11 cellular contexts compared by ENCODE assay signal in the genomic region with DNA sequence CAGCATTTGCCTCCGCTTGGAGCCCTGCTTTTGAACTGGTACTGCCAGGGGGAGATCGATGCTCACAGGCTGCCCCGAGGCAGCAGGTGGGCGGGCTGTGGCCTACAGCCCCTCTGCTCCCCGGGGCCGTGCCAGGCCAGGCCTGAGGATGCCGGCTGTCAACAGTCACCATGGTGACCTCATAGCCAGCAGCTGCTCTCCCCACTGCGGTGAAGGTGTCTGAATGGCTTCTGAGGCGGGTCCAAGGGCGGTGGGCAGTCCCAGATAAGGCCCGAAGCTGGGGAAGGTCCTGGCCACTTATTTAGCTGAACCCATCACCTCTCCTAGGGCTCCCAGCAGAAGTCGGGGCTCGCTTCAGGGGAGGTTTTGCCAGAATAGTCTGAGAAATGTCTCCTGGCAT.
A peak's percentile ranks its signal among the peaks of the same experiment; 100 is the strongest.
DNase-seq lines count a peak whose midpoint lies in the region; ATAC-seq and TF ChIP-seq lines count a peak whose summit lies in the region.
"Had no signal": no experiment of that assay in that cellular context is flagged by ENCODE, and none has a peak within 500 bp of the region (broad histone marks: within the 10 kb centered on the region; RNA-seq: fewer than 3 reads in every experiment).

No MANE protein-coding gene starts in this region.

- ATAC-seq in GM18909 (IDR thresholded peaks at IDR 0.05; ENCODE audit: poor library complexity, unreplicated experiment) (no peak), GM18498 (IDR thresholded peaks at IDR 0.05; ENCODE audit: unreplicated experiment) (no peak)

- H3K9me3 Mint-ChIP-seq in brain = no peaks in the 10 kb centered on the region
- H3K9me3 Mint-ChIP-seq: central memory CD8-positive, alpha-beta T cell had no signal

- H3K36me3 Mint-ChIP-seq in brain = no peaks in the 10 kb centered on the region

- no peak overlapping the region for H3K4me3 Mint-ChIP-seq in brain
- H3K4me3 Mint-ChIP-seq: central memory CD8-positive, alpha-beta T cell had no signal

- peak overlapping the region; percentile 87 to 99 (median 92) for H3K27ac Mint-ChIP-seq in brain

- no peak for TF ChIP-seq CTCF in brain (conservative IDR thresholded peaks at IDR 0.05)

- DNase-seq in DMS79 treated with DMSO at 0.1 percent for 48 hours (lab: John Stamatoyannopoulos, UW) (peak; percentile 23), NCI-H146 treated with DMSO at 0.1 percent for 48 hours (lab: John Stamatoyannopoulos, UW; ENCODE audit: unreplicated experiment) (peak; percentile 61), retina (peak; percentile 82), NCI-H526 treated with DMSO at 0.1 percent for 48 hours (lab: John Stamatoyannopoulos, UW) (no peak)
- DNase-seq: left cardiac atrium, SIG-M5, upper lobe of right lung had no signal

- peaks cover 4% of the 10 kb centered on the region for H3K27me3 Mint-ChIP-seq in brain
- H3K27me3 Mint-ChIP-seq: central memory CD8-positive, alpha-beta T cell had no signal

- peaks cover 65% of the 10 kb centered on the region for H3K4me1 Mint-ChIP-seq in brain
